ENCODE assay signal across 9 cellular contexts in genomic region chr20:50312682-50313187, GRCh38.
DNase-seq lines count a peak whose midpoint lies in the region; TF ChIP-seq lines count a peak whose summit lies in the region.
"Had no signal": no experiment of that assay in that cellular context is flagged by ENCODE, and none has a peak within 500 bp of the region (broad histone marks: within the 10 kb centered on the region; RNA-seq: fewer than 3 reads in every experiment).

No MANE protein-coding gene starts in this region.

- no peaks in the 10 kb centered on the region for H3K36me3 ChIP-seq in liver (ENCODE audit: control insufficient read depth in 4 of 4, insufficient read depth in 3 of 4, low read depth in 1 of 4, low read length in 3 of 4)
- no peaks in the 10 kb centered on the region for H3K36me3 ChIP-seq in thyroid gland
- H3K36me3 ChIP-seq: brain microvascular endothelial cell had no signal

- H3K27me3 ChIP-seq in liver (ENCODE audit: control insufficient read depth in 4 of 4, insufficient read depth in 4 of 4, low read length in 3 of 4) (no peaks in the 10 kb centered on the region), thyroid gland (no peaks in the 10 kb centered on the region)
- H3K27me3 ChIP-seq: brain microvascular endothelial cell had no signal

- H3K27ac ChIP-seq in coronary artery (peak overlapping the region; percentile 76 to 85), liver (ENCODE audit: low read depth in 1 of 2, low read length in 2 of 2) (peak overlapping the region; percentile 59 to 60), thyroid gland (peak overlapping the region; percentile 14 to 88 (median 72))
- H3K27ac ChIP-seq: brain microvascular endothelial cell had no signal

- TF ChIP-seq CTCF in coronary artery (IDR thresholded peaks at IDR 0.05) (no peak), liver (IDR thresholded peaks at IDR 0.05; ENCODE audit: low read depth, low read length, missing input control) (no peak), thyroid gland (IDR thresholded peaks at IDR 0.05) (no peak)

- peak overlapping the region; percentile 23 for H3K4me3 ChIP-seq in coronary artery
- H3K4me3 ChIP-seq in liver (ENCODE audit: low read depth in 1 of 3, low read length in 3 of 3) = no peak overlapping the region
- no peak overlapping the region for H3K4me3 ChIP-seq in thyroid gland (replicated peaks in 1 of 3)

- TF ChIP-seq RAD21 in liver (IDR thresholded peaks at IDR 0.05) = peak; percentile 46 to 57

- TF ChIP-seq POLR2A in thyroid gland (IDR thresholded peaks at IDR 0.05) = peak in 1 of 2 donors; percentile 21

- H3K9me3 ChIP-seq in liver (ENCODE audit: control insufficient read depth in 4 of 4, low read length in 3 of 4) = no peaks in the 10 kb centered on the region
- H3K9me3 ChIP-seq in thyroid gland = no peaks in the 10 kb centered on the region

- H3K9ac ChIP-seq in liver (ENCODE audit: low read depth in 1 of 2, low read length in 2 of 2) = peak overlapping the region in 1 of 2 donors; percentile 11

- 26% methylated on average over 12 of the region's 12 CpGs for WGBS in liver
- 26 to 29% methylated on average over 12 of the region's 12 CpGs for WGBS in thyroid gland, 2 donors

- H3K4me1 ChIP-seq in liver (ENCODE audit: control insufficient read depth in 4 of 4, insufficient read depth in 4 of 4, low read length in 3 of 4) (peaks cover 7 to 36% (median 17%) of the 10 kb centered on the region in 4 donors), thyroid gland (peaks cover 25 to 44% of the 10 kb centered on the region in 2 donors)

- intact Hi-C loops in thyroid gland (cut with DNase I) = no loop called here

- DNase-seq in LHCN-M2 (ENCODE audit: low read depth) (peak; percentile 67), coronary artery (ENCODE audit: low spot score) (peak; percentile 96), thyroid gland (peak; percentile 72 to 80), HPDE6-E6E7 (ENCODE audit: extremely low spot score) (no peak), inferior parietal cortex (ENCODE audit: extremely low spot score) (no peak), AML-193 (lab: John Stamatoyannopoulos, UW) (no peak), DMS53 (lab: John Stamatoyannopoulos, UW) (no peak)

TF ChIP-seq in liver, 16 proteins besides CTCF, POLR2A, EP300 and RAD21:
- TF ChIP-seq ZBTB33 (IDR thresholded peaks at IDR 0.05) = no peak
- peak; percentile 64 to 76 for TF ChIP-seq RXRA (IDR thresholded peaks at IDR 0.05)
- peak; percentile 49 for TF ChIP-seq REST (IDR thresholded peaks at IDR 0.05)
- TF ChIP-seq ATF3 (IDR thresholded peaks at IDR 0.05) = no peak
- TF ChIP-seq HNF4A (conservative IDR thresholded peaks at IDR 0.05) = peak in 1 of 2 donors; percentile 56
- no peak for TF ChIP-seq HNF4G (IDR thresholded peaks at IDR 0.05)
- peak; percentile 91 for TF ChIP-seq NR2F2 (IDR thresholded peaks at IDR 0.05)
- peak; percentile 32 for TF ChIP-seq YY1 (IDR thresholded peaks at IDR 0.05)
- TF ChIP-seq MAX (IDR thresholded peaks at IDR 0.05) = peak; percentile 31
- TF ChIP-seq FOXA1 (IDR thresholded peaks at IDR 0.05) = no peak
- no peak for TF ChIP-seq TAF1 (conservative IDR thresholded peaks at IDR 0.05)
- TF ChIP-seq EGR1 (IDR thresholded peaks at IDR 0.05; ENCODE audit: low read depth in 2 of 2) = peak in 1 of 2 donors; percentile 15
- TF ChIP-seq JUND (IDR thresholded peaks at IDR 0.05) = peak; percentile 24 to 38
- peak; percentile 74 for TF ChIP-seq SP1 (IDR thresholded peaks at IDR 0.05)
- TF ChIP-seq GABPA (IDR thresholded peaks at IDR 0.05 in 1 of 2, conservative IDR thresholded peaks at IDR 0.05 in 1 of 2) = peak; percentile 31 to 63
TF ChIP-seq in liver: peak in this region for 10.

Comparison
In these comparisons a context has a peak if more than half of its experiments do, and no peak if none do; other contexts are left out.
1. DNase-seq: peak in LHCN-M2 (single experiment), coronary artery (single experiment) and thyroid gland (2 of 2); none in HPDE6-E6E7 (single experiment), inferior parietal cortex (single experiment), AML-193 (0 of 2) and DMS53 (single experiment).
2. Peak in every context shown above with its lines, with median percentiles within 50 percentile points of each other: H3K27ac ChIP-seq.